Comparison of ENCODE assay signal across 16 cellular contexts in genomic region chr1:229884765-229885164, GRCh38.
DNase-seq lines count a peak whose midpoint lies in the region; ATAC-seq, FAIRE-seq and TF ChIP-seq lines count a peak whose summit lies in the region.
"Had no signal": no experiment of that assay in that cellular context is flagged by ENCODE, and none has a peak within 500 bp of the region (broad histone marks: within the 10 kb centered on the region; RNA-seq: fewer than 3 reads in every experiment).

No MANE protein-coding gene starts in this region.

- TF ChIP-seq CTCF in activated CD8-positive, alpha-beta T cell treated with anti-CD3 and anti-CD28 coated beads for 36 hours (IDR thresholded peaks at IDR 0.05): no peak
- no peak for TF ChIP-seq CTCF in pancreas (IDR thresholded peaks at IDR 0.05)

- peak; percentile 48 for DNase-seq in activated CD4-positive, alpha-beta T cell treated with anti-CD3 and anti-CD28 coated beads, Interleukin-2, amount 10 ng/mL, durations not matched to agents 24 days and 14 days
- DNase-seq in activated CD4-positive, alpha-beta T cell treated with anti-CD3 and anti-CD28 coated beads, Interleukin-2, amount 50 U/mL, for 48 hours: no peak
- peak; percentile 57 for DNase-seq in NCI-H1092 (lab: John Stamatoyannopoulos, UW)
- DNase-seq in activated CD8-positive, alpha-beta T cell treated with anti-CD3 and anti-CD28 coated beads for 36 hours: peak; percentile 9
- DNase-seq in pancreas: peak; percentile 81 to 96 (median 90)
- DNase-seq in GM12891 (ENCODE audit: insufficient read length, low spot score): no peak
- DNase-seq in NOMO-1 (lab: John Stamatoyannopoulos, UW; ENCODE audit: unreplicated experiment in 2 of 2): no peak
- no peak for DNase-seq in mesenteric fat pad (ENCODE audit: low spot score)
- DNase-seq: activated naive CD8-positive, alpha-beta T cell treated with anti-CD3 and anti-CD28 coated beads for 36 hours; stimulated activated naive CD4-positive, alpha-beta T cell treated with Interleukin-2 at 50 U/mL for 16 hours; uterus had no signal

- ATAC-seq in activated CD8-positive, alpha-beta T cell treated with anti-CD3 and anti-CD28 coated beads for 36 hours: no peak
- peak; percentile 33 to 60 (median 52) for ATAC-seq in pancreas

- WGBS in pancreas, 2 donors: 32 to 33% methylated on average over 4 of the region's 4 CpGs

- CTCF ChIA-PET in activated CD8-positive, alpha-beta T cell treated with anti-CD3 and anti-CD28 coated beads for 36 hours (lab: Charles Lee): interaction anchor here (1.5 kb wide), 1 partner anchor 9 kb away, joined by 3 read pairs; no protein-coding TSS in a partner anchor

- no peaks in the 10 kb centered on the region for H3K36me3 Mint-ChIP-seq in activated CD4-positive, alpha-beta T cell treated with anti-CD3 and anti-CD28 coated beads, Interleukin-2, amount 10 ng/mL, durations not matched to agents 24 days and 14 days (ENCODE audit: low read depth)
- H3K36me3 Mint-ChIP-seq in activated CD8-positive, alpha-beta T cell treated with anti-CD3 and anti-CD28 coated beads for 36 hours (ENCODE audit: low read depth): no peaks in the 10 kb centered on the region
- H3K36me3 Mint-ChIP-seq: activated naive CD8-positive, alpha-beta T cell treated with anti-CD3 and anti-CD28 coated beads for 36 hours had no signal

- H3K4me3 Mint-ChIP-seq in activated CD4-positive, alpha-beta T cell treated with anti-CD3 and anti-CD28 coated beads, Interleukin-2, amount 10 ng/mL, durations not matched to agents 24 days and 14 days: no peak overlapping the region
- no peak overlapping the region for H3K4me3 Mint-ChIP-seq in activated CD8-positive, alpha-beta T cell treated with anti-CD3 and anti-CD28 coated beads for 36 hours
- H3K4me3 Mint-ChIP-seq: activated naive CD8-positive, alpha-beta T cell treated with anti-CD3 and anti-CD28 coated beads for 36 hours had no signal

- FAIRE-seq in pancreas (lab: Jason Lieb, UNC) (no peak), GM12891 (lab: Jason Lieb, UNC) (no peak)
- FAIRE-seq: D721Med, endothelial cell of umbilical vein, H54, islet of Langerhans had no signal

- H3K27ac Mint-ChIP-seq in activated CD4-positive, alpha-beta T cell treated with anti-CD3 and anti-CD28 coated beads, Interleukin-2, amount 10 ng/mL, durations not matched to agents 24 days and 14 days: no peak overlapping the region
- H3K27ac Mint-ChIP-seq in activated CD8-positive, alpha-beta T cell treated with anti-CD3 and anti-CD28 coated beads for 36 hours: no peak overlapping the region
- H3K27ac Mint-ChIP-seq: activated naive CD8-positive, alpha-beta T cell treated with anti-CD3 and anti-CD28 coated beads for 36 hours had no signal

- POLR2A ChIA-PET in activated CD8-positive, alpha-beta T cell treated with anti-CD3 and anti-CD28 coated beads for 36 hours (lab: Charles Lee): no interaction called here

- H3K4me3 ChIP-seq in pancreas: no peak overlapping the region
- H3K4me3 ChIP-seq: SK-N-MC, uterus had no signal

- peak overlapping the region in 3 of 4 donors; percentile 25 to 67 (median 33) for H3K27ac ChIP-seq in pancreas
- H3K27ac ChIP-seq: SK-N-MC, uterus had no signal

- no peaks in the 10 kb centered on the region for H3K9me3 ChIP-seq in pancreas
- H3K9me3 ChIP-seq: uterus had no signal

- no peaks in the 10 kb centered on the region for H3K27me3 ChIP-seq in pancreas
- H3K27me3 ChIP-seq: uterus had no signal

- intact Hi-C loops in activated CD4-positive, alpha-beta T cell treated with anti-CD3 and anti-CD28 coated beads, Interleukin-2, amount 10 ng/mL, durations not matched to agents 24 days and 14 days (cut with micrococcal nuclease): no loop called here
- intact Hi-C loops in activated CD8-positive, alpha-beta T cell treated with anti-CD3 and anti-CD28 coated beads for 36 hours (cut with micrococcal nuclease): no loop called here
- intact Hi-C loops in pancreas (cut with DNase I): no loop called here

- peaks cover 26 to 42% (median 32%) of the 10 kb centered on the region in 3 donors for H3K4me1 ChIP-seq in pancreas
- H3K4me1 ChIP-seq: uterus had no signal

- TF ChIP-seq POLR2A in GM12891 (IDR thresholded peaks at IDR 0.05; ENCODE audit: low read depth, low read length): no peak

- H3K27me3 Mint-ChIP-seq in activated CD4-positive, alpha-beta T cell treated with anti-CD3 and anti-CD28 coated beads, Interleukin-2, amount 10 ng/mL, durations not matched to agents 24 days and 14 days: peaks cover 8% of the 10 kb centered on the region
- peaks cover 6% of the 10 kb centered on the region for H3K27me3 Mint-ChIP-seq in activated CD8-positive, alpha-beta T cell treated with anti-CD3 and anti-CD28 coated beads for 36 hours

- no peaks in the 10 kb centered on the region for H3K9me3 Mint-ChIP-seq in activated CD4-positive, alpha-beta T cell treated with anti-CD3 and anti-CD28 coated beads, Interleukin-2, amount 10 ng/mL, durations not matched to agents 24 days and 14 days
- no peaks in the 10 kb centered on the region for H3K9me3 Mint-ChIP-seq in activated CD8-positive, alpha-beta T cell treated with anti-CD3 and anti-CD28 coated beads for 36 hours
- H3K9me3 Mint-ChIP-seq: activated naive CD8-positive, alpha-beta T cell treated with anti-CD3 and anti-CD28 coated beads for 36 hours had no signal

- H3K36me3 ChIP-seq in pancreas: no peaks in the 10 kb centered on the region
- H3K36me3 ChIP-seq: uterus had no signal

- no peaks in the 10 kb centered on the region for H3K4me1 Mint-ChIP-seq in activated CD4-positive, alpha-beta T cell treated with anti-CD3 and anti-CD28 coated beads, Interleukin-2, amount 10 ng/mL, durations not matched to agents 24 days and 14 days
- H3K4me1 Mint-ChIP-seq in activated CD8-positive, alpha-beta T cell treated with anti-CD3 and anti-CD28 coated beads for 36 hours (ENCODE audit: low read depth): no peaks in the 10 kb centered on the region

TF ChIP-seq in GM12891, 5 proteins besides CTCF, POLR2A, EP300 and RAD21:
- TF ChIP-seq TAF1 (IDR thresholded peaks at IDR 0.05; ENCODE audit: low read depth, low read length) (no peak), SPI1 (IDR thresholded peaks at IDR 0.05; ENCODE audit: low read depth, low read length) (no peak), POU2F2 (IDR thresholded peaks at IDR 0.05; ENCODE audit: low read depth, low read length) (no peak), POLR2AphosphoS5 (IDR thresholded peaks at IDR 0.05; ENCODE audit: low read depth, low read length) (no peak)

Comparison
In these comparisons a context has a peak if more than half of its experiments do, and no peak if none do; other contexts are left out.
1. DNase-seq: peak in activated CD4-positive, alpha-beta T cell treated with anti-CD3 and anti-CD28 coated beads, Interleukin-2, amount 10 ng/mL, durations not matched to agents 24 days and 14 days (single experiment), NCI-H1092 (single experiment), activated CD8-positive, alpha-beta T cell treated with anti-CD3 and anti-CD28 coated beads for 36 hours (single experiment) and pancreas (6 of 6); none in activated CD4-positive, alpha-beta T cell treated with anti-CD3 and anti-CD28 coated beads, Interleukin-2, amount 50 U/mL, for 48 hours (0 of 2), GM12891 (single experiment), NOMO-1 (0 of 2) and mesenteric fat pad (single experiment).